ENCODE assay signal across 10 cellular contexts in the genomic region with DNA sequence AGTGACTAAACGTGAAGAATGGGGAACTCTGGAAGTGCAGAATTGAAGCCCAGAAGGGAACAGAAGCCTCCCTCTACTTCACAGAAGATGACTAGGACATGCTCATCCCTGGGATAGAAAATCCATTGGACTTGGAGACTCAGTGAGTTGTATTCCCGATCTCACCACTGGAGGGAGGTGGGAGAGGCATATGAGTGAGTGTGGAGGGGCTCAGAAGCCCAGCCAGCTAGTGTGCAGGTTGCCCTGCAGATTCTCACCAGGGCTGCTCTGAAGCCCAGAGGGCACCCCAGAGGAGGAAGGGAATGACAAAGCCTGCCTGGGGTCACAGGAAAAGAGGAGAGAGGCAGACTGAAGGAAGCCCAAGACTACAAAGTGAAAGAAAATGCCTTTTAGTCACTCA. TPM values are rescaled to one million over a fixed set of nuclear protein-coding genes. Genes with fewer than 3 reads are reported as not detected.
DNase-seq lines count a peak whose midpoint lies in the region; ATAC-seq and TF ChIP-seq lines count a peak whose summit lies in the region.
"Had no signal": no experiment of that assay in that cellular context is flagged by ENCODE, and none has a peak within 500 bp of the region (broad histone marks: within the 10 kb centered on the region; RNA-seq: fewer than 3 reads in every experiment).

No MANE protein-coding gene starts in this region.

- H3K4me1 Mint-ChIP-seq in T-helper 17 cell = peaks cover 36% of the 10 kb centered on the region

- no peak overlapping the region for H3K4me3 ChIP-seq in cardiac fibroblast (replicated peaks in 1 of 2; ENCODE audit: low read depth in 2 of 2, low read length in 2 of 2)
- H3K4me3 ChIP-seq in liver (ENCODE audit: low read depth in 1 of 3, low read length in 3 of 3) = no peak overlapping the region
- H3K4me3 ChIP-seq: SK-N-MC had no signal

- peak; percentile 45 for DNase-seq in D341Med (ENCODE audit: low spot score)
- DNase-seq in HuH-7.5 (ENCODE audit: low spot score) = peak; percentile 42
- peak in 1 of 2 donors; percentile 10 for DNase-seq in cardiac fibroblast (ENCODE audit: low read depth in 2 of 2)
- no peak for DNase-seq in NCI-H510A treated with DMSO at 0.1 percent for 48 hours (lab: John Stamatoyannopoulos, UW)
- no peak for DNase-seq in T-helper 17 cell
- no peak for DNase-seq in GM20000 (ENCODE audit: low spot score)
- DNase-seq in GM13977 (ENCODE audit: low spot score) = no peak
- DNase-seq: activated naive CD8-positive, alpha-beta T cell treated with anti-CD3 and anti-CD28 coated beads for 36 hours had no signal

- H3K4me1 ChIP-seq in liver (ENCODE audit: control insufficient read depth in 4 of 4, insufficient read depth in 4 of 4, low read length in 3 of 4) = peaks cover 0 to 13% (median under 1%) of the 10 kb centered on the region in 4 donors

- H3K27ac ChIP-seq in liver (ENCODE audit: low read depth in 1 of 2, low read length in 2 of 2) = no peak overlapping the region
- H3K27ac ChIP-seq: SK-N-MC had no signal

- H3K4me3 Mint-ChIP-seq in T-helper 17 cell = no peak overlapping the region
- H3K4me3 Mint-ChIP-seq: activated naive CD8-positive, alpha-beta T cell treated with anti-CD3 and anti-CD28 coated beads for 36 hours had no signal

- in situ Hi-C loops in GM13977 (cut with MboI; ENCODE audit: low pct_unique_long_range_greater_than_20kb, low sequenced_read_pairs, unreplicated experiment) = no loop called here

- peaks cover 2 to 23% (median 13%) of the 10 kb centered on the region in 4 donors for H3K27me3 ChIP-seq in liver (ENCODE audit: control insufficient read depth in 4 of 4, insufficient read depth in 4 of 4, low read length in 3 of 4)

- no peaks in the 10 kb centered on the region for H3K36me3 Mint-ChIP-seq in T-helper 17 cell (ENCODE audit: low read depth)
- H3K36me3 Mint-ChIP-seq: activated naive CD8-positive, alpha-beta T cell treated with anti-CD3 and anti-CD28 coated beads for 36 hours had no signal

- H3K9me3 ChIP-seq in liver (ENCODE audit: control insufficient read depth in 4 of 4, low read length in 3 of 4) (no peaks in the 10 kb centered on the region), T-helper 17 cell (ENCODE audit: control insufficient read depth, low read length, poor library complexity, severe bottlenecking) (no peaks in the 10 kb centered on the region)

- no peak overlapping the region for H3K27ac Mint-ChIP-seq in T-helper 17 cell
- H3K27ac Mint-ChIP-seq: activated naive CD8-positive, alpha-beta T cell treated with anti-CD3 and anti-CD28 coated beads for 36 hours had no signal

- no peak for ATAC-seq in T-helper 17 cell

- peaks cover 82% of the 10 kb centered on the region for H3K27me3 Mint-ChIP-seq in T-helper 17 cell

- no peak overlapping the region for H3K9ac ChIP-seq in liver (ENCODE audit: low read depth in 1 of 2, low read length in 2 of 2)

- TF ChIP-seq RAD21 in liver (IDR thresholded peaks at IDR 0.05) = no peak

- 0% methylated on average over 2 of the region's 2 CpGs for WGBS in liver

- no peaks in the 10 kb centered on the region for H3K36me3 ChIP-seq in liver (ENCODE audit: control insufficient read depth in 4 of 4, insufficient read depth in 3 of 4, low read depth in 1 of 4, low read length in 3 of 4)

- TF ChIP-seq CTCF in cardiac fibroblast (IDR thresholded peaks at IDR 0.05; ENCODE audit: low read depth, low read length) (peak; percentile 37), liver (IDR thresholded peaks at IDR 0.05; ENCODE audit: low read depth, low read length, missing input control) (peak; percentile 10), GM20000 (IDR thresholded peaks at IDR 0.05; ENCODE audit: extremely low read depth, missing control alignments) (no peak), GM13977 (IDR thresholded peaks at IDR 0.05; ENCODE audit: extremely low read depth, insufficient read depth, missing control alignments) (no peak)

TF ChIP-seq in liver, 16 proteins besides CTCF, POLR2A, EP300 and RAD21:
- TF ChIP-seq HNF4A (conservative IDR thresholded peaks at IDR 0.05) (no peak), EGR1 (IDR thresholded peaks at IDR 0.05; ENCODE audit: low read depth in 2 of 2) (no peak), YY1 (IDR thresholded peaks at IDR 0.05) (no peak), NR2F2 (IDR thresholded peaks at IDR 0.05) (no peak)
- TF ChIP-seq, protein P1, sequence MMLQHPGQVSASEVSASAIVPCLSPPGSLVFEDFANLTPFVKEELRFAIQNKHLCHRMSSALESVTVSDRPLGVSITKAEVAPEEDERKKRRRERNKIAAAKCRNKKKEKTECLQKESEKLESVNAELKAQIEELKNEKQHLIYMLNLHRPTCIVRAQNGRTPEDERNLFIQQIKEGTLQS (IDR thresholded peaks at IDR 0.05) = no peak
- TF ChIP-seq, protein P2, sequence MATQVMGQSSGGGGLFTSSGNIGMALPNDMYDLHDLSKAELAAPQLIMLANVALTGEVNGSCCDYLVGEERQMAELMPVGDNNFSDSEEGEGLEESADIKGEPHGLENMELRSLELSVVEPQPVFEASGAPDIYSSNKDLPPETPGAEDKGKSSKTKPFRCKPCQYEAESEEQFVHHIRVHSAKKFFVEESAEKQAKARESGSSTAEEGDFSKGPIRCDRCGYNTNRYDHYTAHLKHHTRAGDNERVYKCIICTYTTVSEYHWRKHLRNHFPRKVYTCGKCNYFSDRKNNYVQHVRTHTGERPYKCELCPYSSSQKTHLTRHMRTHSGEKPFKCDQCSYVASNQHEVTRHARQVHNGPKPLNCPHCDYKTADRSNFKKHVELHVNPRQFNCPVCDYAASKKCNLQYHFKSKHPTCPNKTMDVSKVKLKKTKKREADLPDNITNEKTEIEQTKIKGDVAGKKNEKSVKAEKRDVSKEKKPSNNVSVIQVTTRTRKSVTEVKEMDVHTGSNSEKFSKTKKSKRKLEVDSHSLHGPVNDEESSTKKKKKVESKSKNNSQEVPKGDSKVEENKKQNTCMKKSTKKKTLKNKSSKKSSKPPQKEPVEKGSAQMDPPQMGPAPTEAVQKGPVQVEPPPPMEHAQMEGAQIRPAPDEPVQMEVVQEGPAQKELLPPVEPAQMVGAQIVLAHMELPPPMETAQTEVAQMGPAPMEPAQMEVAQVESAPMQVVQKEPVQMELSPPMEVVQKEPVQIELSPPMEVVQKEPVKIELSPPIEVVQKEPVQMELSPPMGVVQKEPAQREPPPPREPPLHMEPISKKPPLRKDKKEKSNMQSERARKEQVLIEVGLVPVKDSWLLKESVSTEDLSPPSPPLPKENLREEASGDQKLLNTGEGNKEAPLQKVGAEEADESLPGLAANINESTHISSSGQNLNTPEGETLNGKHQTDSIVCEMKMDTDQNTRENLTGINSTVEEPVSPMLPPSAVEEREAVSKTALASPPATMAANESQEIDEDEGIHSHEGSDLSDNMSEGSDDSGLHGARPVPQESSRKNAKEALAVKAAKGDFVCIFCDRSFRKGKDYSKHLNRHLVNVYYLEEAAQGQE (IDR thresholded peaks at IDR 0.05) = no peak

RNA-seq across cellular contexts. Expression of a gene that starts 42.1 kb away (rescaled TPM):
- 100 to 1,000 TPM; 133 to 236 TPM for total RNA-seq in liver
- polyA plus RNA-seq in liver = 100 to 1,000 TPM; 177 to 258 TPM
- 1,000 to 10,000 TPM; 1,324 to 1,494 TPM for total RNA-seq in T-helper 17 cell

Comparison
In these comparisons a context has a peak if more than half of its experiments do, and no peak if none do; other contexts are left out.
1. DNase-seq: peak in D341Med (single experiment) and HuH-7.5 (single experiment); none in NCI-H510A treated with DMSO at 0.1 percent for 48 hours (single experiment), T-helper 17 cell (0 of 3), GM20000 (single experiment) and GM13977 (single experiment).
2. CTCF ChIP-seq: peak in cardiac fibroblast (single experiment) and liver (single experiment); none in GM20000 (single experiment) and GM13977 (single experiment).
3. RNA of a gene that starts 42.1 kb away (total RNA-seq): 1,324 to 1,494 TPM in T-helper 17 cell; 133 to 236 TPM in liver; every median in the first group is over 4 times any median in the second.